Comparison of ENCODE assay signal across 8 cellular contexts in the genomic region with DNA sequence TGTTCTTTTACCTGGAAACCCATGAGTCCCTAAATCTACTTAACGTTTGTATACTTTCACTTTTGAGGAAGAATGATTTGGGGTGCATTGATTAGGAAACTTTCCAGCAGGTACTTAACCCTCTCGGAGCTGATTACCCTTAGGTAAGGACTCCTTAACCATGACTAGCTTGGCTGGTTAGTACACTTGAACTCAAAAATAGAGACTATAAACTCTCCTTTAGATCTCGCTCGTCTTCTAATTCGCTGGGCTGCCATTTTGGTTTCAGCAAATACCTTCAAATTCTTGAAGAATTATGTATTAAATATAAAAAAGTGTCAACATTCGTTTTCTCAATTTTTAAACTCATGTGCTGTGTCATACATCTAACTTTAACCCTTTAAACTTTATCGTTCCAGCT. TPM values are rescaled to one million over a fixed set of nuclear protein-coding genes. Genes with fewer than 3 reads are reported as not detected.
A peak's percentile ranks its signal among the peaks of the same experiment; 100 is the strongest.
DNase-seq lines count a peak whose midpoint lies in the region; ATAC-seq, FAIRE-seq and TF ChIP-seq lines count a peak whose summit lies in the region.

No MANE protein-coding gene starts in this region.

- H3K27ac ChIP-seq in esophagus squamous epithelium: peak overlapping the region; percentile 98 to 99 (median 98)
- H3K27ac ChIP-seq in sigmoid colon: peak overlapping the region; percentile 96 to 99 (median 97)

- H3K4me3 ChIP-seq in esophagus squamous epithelium (peak overlapping the region; percentile 79 to 98 (median 90)), sigmoid colon (peak overlapping the region; percentile 68 to 94 (median 78))

- WGBS in esophagus squamous epithelium, 2 donors: 0 to 29% methylated on average over 7 of the region's 7 CpGs
- 0 to 4% methylated on average over 7 of the region's 7 CpGs for WGBS in sigmoid colon, 2 donors

- H3K4me1 ChIP-seq in esophagus squamous epithelium (peaks cover 9 to 50% (median 12%) of the 10 kb centered on the region in 3 donors), sigmoid colon (peaks cover 0 to 47% (median 31%) of the 10 kb centered on the region in 4 donors)

- TF ChIP-seq CTCF in esophagus squamous epithelium (IDR thresholded peaks at IDR 0.05): no peak
- no peak for TF ChIP-seq CTCF in sigmoid colon (IDR thresholded peaks at IDR 0.05)

- intact Hi-C loops in esophagus squamous epithelium (cut with DNase I): no loop called here
- intact Hi-C loops in sigmoid colon (cut with DNase I): loop anchor here (2.0 to 10.0 kb wide), 2 partner anchors 28 to 352 kb away; a partner anchor contains a TSS

- ATAC-seq in HG03175 (IDR thresholded peaks at IDR 0.05; ENCODE audit: unreplicated experiment): no peak
- no peak for ATAC-seq in GM21390 (IDR thresholded peaks at IDR 0.05; ENCODE audit: unreplicated experiment)

- no peak for TF ChIP-seq EP300 in sigmoid colon (IDR thresholded peaks at IDR 0.05)

- peak; percentile 45 for FAIRE-seq in GM19239 (lab: Jason Lieb, UNC)

- H3K36me3 ChIP-seq in esophagus squamous epithelium (no peaks in the 10 kb centered on the region), sigmoid colon (no peaks in the 10 kb centered on the region)

- DNase-seq in GM19239 (ENCODE audit: insufficient read length, low spot score) (no peak), RPMI8226 (peak; percentile 7), esophagus squamous epithelium (lab: John Stamatoyannopoulos, UW) (no peak), sigmoid colon (no peak), HCEC 1CT (no peak), epidermal melanocyte (ENCODE audit: insufficient read length, low spot score) (no peak)

- H3K27me3 ChIP-seq in esophagus squamous epithelium (no peaks in the 10 kb centered on the region), sigmoid colon (no peaks in the 10 kb centered on the region)

- TF ChIP-seq POLR2A in esophagus squamous epithelium (IDR thresholded peaks at IDR 0.05): no peak
- TF ChIP-seq POLR2A in sigmoid colon (IDR thresholded peaks at IDR 0.05): no peak

- H3K9me3 ChIP-seq in esophagus squamous epithelium (no peaks in the 10 kb centered on the region), sigmoid colon (no peaks in the 10 kb centered on the region)

RNA-seq across cellular contexts. Expression of a gene that starts 2.0 kb away (rescaled TPM):
- 10 to 100 TPM; 36.7 to 76.1 (median 56.4) TPM for total RNA-seq in esophagus squamous epithelium
- total RNA-seq in sigmoid colon: 10 to 100 TPM; 64.3 to 84.5 (median 73.6) TPM
- 10 to 100 TPM in 2 of 3 donors, 1 to 10 TPM in 1; 9.6 to 18.7 (median 12.0) TPM for polyA plus RNA-seq in sigmoid colon
